ENCODE assay signal across 1 cellular context in genomic region chr16:67027046-67027445, GRCh38.
TF ChIP-seq lines count a peak whose summit lies in the region.

No MANE protein-coding gene starts in this region.

TF ChIP-seq in K562, 482 proteins besides CTCF, POLR2A, EP300 and RAD21:
- TF ChIP-seq, protein P1, sequence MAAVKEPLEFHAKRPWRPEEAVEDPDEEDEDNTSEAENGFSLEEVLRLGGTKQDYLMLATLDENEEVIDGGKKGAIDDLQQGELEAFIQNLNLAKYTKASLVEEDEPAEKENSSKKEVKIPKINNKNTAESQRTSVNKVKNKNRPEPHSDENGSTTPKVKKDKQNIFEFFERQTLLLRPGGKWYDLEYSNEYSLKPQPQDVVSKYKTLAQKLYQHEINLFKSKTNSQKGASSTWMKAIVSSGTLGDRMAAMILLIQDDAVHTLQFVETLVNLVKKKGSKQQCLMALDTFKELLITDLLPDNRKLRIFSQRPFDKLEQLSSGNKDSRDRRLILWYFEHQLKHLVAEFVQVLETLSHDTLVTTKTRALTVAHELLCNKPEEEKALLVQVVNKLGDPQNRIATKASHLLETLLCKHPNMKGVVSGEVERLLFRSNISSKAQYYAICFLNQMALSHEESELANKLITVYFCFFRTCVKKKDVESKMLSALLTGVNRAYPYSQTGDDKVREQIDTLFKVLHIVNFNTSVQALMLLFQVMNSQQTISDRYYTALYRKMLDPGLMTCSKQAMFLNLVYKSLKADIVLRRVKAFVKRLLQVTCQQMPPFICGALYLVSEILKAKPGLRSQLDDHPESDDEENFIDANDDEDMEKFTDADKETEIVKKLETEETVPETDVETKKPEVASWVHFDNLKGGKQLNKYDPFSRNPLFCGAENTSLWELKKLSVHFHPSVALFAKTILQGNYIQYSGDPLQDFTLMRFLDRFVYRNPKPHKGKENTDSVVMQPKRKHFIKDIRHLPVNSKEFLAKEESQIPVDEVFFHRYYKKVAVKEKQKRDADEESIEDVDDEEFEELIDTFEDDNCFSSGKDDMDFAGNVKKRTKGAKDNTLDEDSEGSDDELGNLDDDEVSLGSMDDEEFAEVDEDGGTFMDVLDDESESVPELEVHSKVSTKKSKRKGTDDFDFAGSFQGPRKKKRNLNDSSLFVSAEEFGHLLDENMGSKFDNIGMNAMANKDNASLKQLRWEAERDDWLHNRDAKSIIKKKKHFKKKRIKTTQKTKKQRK (IDR thresholded peaks at IDR 0.05; ENCODE audit: borderline replicate concordance, low read depth, low read length) = no peak
- TF ChIP-seq PRDM10 (IDR thresholded peaks at IDR 0.05; ENCODE audit: partially characterized antibody) (no peak), ZBED1 (IDR thresholded peaks at IDR 0.05) (no peak), NR0B1 (IDR thresholded peaks at IDR 0.05; ENCODE audit: partially characterized antibody) (no peak), KHSRP (IDR thresholded peaks at IDR 0.05) (no peak), PTRF (tag; IDR thresholded peaks at IDR 0.05) (no peak), ARID4B (CRISPR knock-in tag; IDR thresholded peaks at IDR 0.05) (no peak), ILK (tag; IDR thresholded peaks at IDR 0.05; ENCODE audit: borderline replicate concordance, low read depth) (no peak)
- TF ChIP-seq, protein P2, sequence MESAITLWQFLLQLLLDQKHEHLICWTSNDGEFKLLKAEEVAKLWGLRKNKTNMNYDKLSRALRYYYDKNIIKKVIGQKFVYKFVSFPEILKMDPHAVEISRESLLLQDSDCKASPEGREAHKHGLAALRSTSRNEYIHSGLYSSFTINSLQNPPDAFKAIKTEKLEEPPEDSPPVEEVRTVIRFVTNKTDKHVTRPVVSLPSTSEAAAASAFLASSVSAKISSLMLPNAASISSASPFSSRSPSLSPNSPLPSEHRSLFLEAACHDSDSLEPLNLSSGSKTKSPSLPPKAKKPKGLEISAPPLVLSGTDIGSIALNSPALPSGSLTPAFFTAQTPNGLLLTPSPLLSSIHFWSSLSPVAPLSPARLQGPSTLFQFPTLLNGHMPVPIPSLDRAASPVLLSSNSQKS (CRISPR knock-in tag; IDR thresholded peaks at IDR 0.05) = no peak
